11 cellular contexts compared by ENCODE assay signal in genomic region chr6:145895802-145896201, GRCh38.
DNase-seq lines count a peak whose midpoint lies in the region; ATAC-seq and TF ChIP-seq lines count a peak whose summit lies in the region.
"Had no signal": no experiment of that assay in that cellular context is flagged by ENCODE, and none has a peak within 500 bp of the region (broad histone marks: within the 10 kb centered on the region; RNA-seq: fewer than 3 reads in every experiment).

No MANE protein-coding gene starts in this region.

- in situ Hi-C loops in IMR-90 (cut with MboI; ENCODE audit: low sequenced_read_pairs) (loop anchor here (25.0 kb wide), 1 partner anchor 159 kb away; the partner anchor contains the start of gene EPM2A), HAP-1 (cut with MboI; ENCODE audit: low sequenced_read_pairs) (no loop called here)

- H2BK15ac ChIP-seq in IMR-90 (ENCODE audit: low read depth, low read length) = no peak overlapping the region

- H2AFZ ChIP-seq in IMR-90 (replicated peaks; ENCODE audit: low read length, poor library complexity) = no peak overlapping the region

- DNase-seq in BJ (ENCODE audit: low read depth) (no peak), IMR-90 (peak; percentile 28), kidney epithelial cell (ENCODE audit: low read depth) (no peak), HAP-1 (ENCODE audit: low spot score in 2 of 2) (no peak), amygdala (lab: John Stamatoyannopoulos, UW) (no peak)
- DNase-seq: activated CD4-positive, alpha-beta memory T cell treated with anti-CD3 and anti-CD28 coated beads, Interleukin-2, amount 10 ng/mL, durations not matched to agents 7 days and 5 days; GDM1; naive B cell; NCI-H2227 treated with DMSO at 0.1 percent for 48 hours had no signal

- H3K27ac ChIP-seq in IMR-90 (ENCODE audit: insufficient read depth, low read length) (no peak overlapping the region), VCaP (no peak overlapping the region)

- H3K4me3 ChIP-seq in BJ (ENCODE audit: low read depth, low read length) (no peak overlapping the region), IMR-90 (ENCODE audit: insufficient read depth, low read depth, low read length) (no peak overlapping the region), kidney epithelial cell (ENCODE audit: low read depth, low read length) (no peak overlapping the region), HAP-1 (no peak overlapping the region)

- H3K9ac ChIP-seq in IMR-90 (ENCODE audit: low read depth, low read length) = no peak overlapping the region

- H4K5ac ChIP-seq in IMR-90 (ENCODE audit: low read depth, low read length) = no peak overlapping the region

- no peak overlapping the region for H4K8ac ChIP-seq in IMR-90 (ENCODE audit: low read depth in 2 of 2, low read length in 2 of 2)

- TF ChIP-seq RAD21 in IMR-90 (IDR thresholded peaks at IDR 0.05; ENCODE audit: low read length) = no peak

- no peak overlapping the region for H2AK5ac ChIP-seq in IMR-90 (ENCODE audit: low read depth, low read length)

- H3K56ac ChIP-seq in IMR-90 (ENCODE audit: extremely low read depth, insufficient read depth, low read length) = no peak overlapping the region

- H3K23ac ChIP-seq in IMR-90 (ENCODE audit: low read depth, low read length) = no peak overlapping the region

- TF ChIP-seq POLR2A in IMR-90 (IDR thresholded peaks at IDR 0.05; ENCODE audit: low read depth, low read length) = no peak

- no peak overlapping the region for H2BK20ac ChIP-seq in IMR-90 (ENCODE audit: low read depth, low read length)

- POLR2A ChIA-PET in BJ (lab: Charles Lee) = no interaction called here
- POLR2A ChIA-PET in IMR-90 (lab: Charles Lee; ENCODE audit: unreplicated experiment) = no interaction called here

- intact Hi-C loops in IMR-90 (cut with micrococcal nuclease) = no loop called here

- H3K9me3 ChIP-seq in IMR-90 (ENCODE audit: control insufficient read depth, insufficient read depth, low read length) (peaks cover 4% of the 10 kb centered on the region; the same call in 1 of the 2 replicates), HAP-1 (no peaks in the 10 kb centered on the region)

- H2BK5ac ChIP-seq in IMR-90 (ENCODE audit: low read depth, low read length, poor library complexity, severe bottlenecking) = no peak overlapping the region

- 0 out of 2 replicates have a peak, but pooled peaks cover 3% of the 10 kb centered on the region for H4K20me1 ChIP-seq in IMR-90 (ENCODE audit: insufficient read depth, low read length)

- BruUV-seq in IMR-90 (replicated peaks; lab: Mats Ljungman, UMichigan) = no TSS peak

- no peak overlapping the region for H3K4ac ChIP-seq in IMR-90 (ENCODE audit: low read depth, low read length)

- H3K14ac ChIP-seq in IMR-90 (replicated peaks; ENCODE audit: low read depth, low read length) = no peak overlapping the region

- H4K91ac ChIP-seq in IMR-90 (ENCODE audit: insufficient read depth, low read depth, low read length) = no peak overlapping the region

- H2AK9ac ChIP-seq in IMR-90 (replicated peaks; ENCODE audit: low read depth, low read length, poor library complexity) = no peak overlapping the region

- no peak overlapping the region for H3K4me2 ChIP-seq in IMR-90 (ENCODE audit: low read depth, low read length)

- no peak overlapping the region for H3K18ac ChIP-seq in IMR-90 (ENCODE audit: low read depth, low read length)

- TF ChIP-seq CTCF in BJ (IDR thresholded peaks at IDR 0.05; ENCODE audit: insufficient read depth, low read depth, low read length) (peak; percentile 31; the same call in 1 of the 2 replicates), IMR-90 (conservative IDR thresholded peaks at IDR 0.05; ENCODE audit: low read depth, low read length) (peak; percentile 37), VCaP (conservative IDR thresholded peaks at IDR 0.05) (peak; percentile 54), kidney epithelial cell (IDR thresholded peaks at IDR 0.05; ENCODE audit: insufficient read depth, low read length, poor library complexity, severe bottlenecking) (peak; percentile 10)

- CTCF ChIA-PET in BJ (lab: Yijun Ruan, JAX) (no interaction called here), IMR-90 (lab: Yijun Ruan, JAX) (no interaction called here)

- peaks cover 2% of the 10 kb centered on the region; the same call in 1 of the 2 replicates for H3K9me1 ChIP-seq in IMR-90 (ENCODE audit: insufficient read depth, low read length)

- dilution Hi-C loops in IMR-90 (cut with HindIII; ENCODE audit: low sequenced_read_pairs, unreplicated experiment) = no loop called here

- no peak for ATAC-seq in IMR-90 (ENCODE audit: low read depth)
- no peak for ATAC-seq in GM21515 (IDR thresholded peaks at IDR 0.05; ENCODE audit: unreplicated experiment)

- H3K4me1 ChIP-seq in IMR-90 (ENCODE audit: control insufficient read depth, insufficient read depth, low read length) = peaks cover 2% of the 10 kb centered on the region
- no peaks in the 10 kb centered on the region for H3K4me1 ChIP-seq in HAP-1

- H3K36me3 ChIP-seq in BJ (ENCODE audit: control insufficient read depth, insufficient read depth, low read length) (no peaks in the 10 kb centered on the region), IMR-90 (ENCODE audit: control insufficient read depth, insufficient read depth, low read length) (peaks cover 9% of the 10 kb centered on the region), kidney epithelial cell (ENCODE audit: control insufficient read depth, insufficient read depth, low read length) (no peaks in the 10 kb centered on the region), HAP-1 (replicated peaks) (peaks cover 5% of the 10 kb centered on the region; the same call in 1 of the 2 replicates)

- no CpG with 5 or more reads among the region's 1 CpG for WGBS in IMR-90 (ENCODE audit: extremely low coverage in 2 of 2, insufficient read length in 1 of 2), 2 experiments

- no peak overlapping the region for H2BK120ac ChIP-seq in IMR-90 (ENCODE audit: low read depth, low read length)

- H3K27me3 ChIP-seq in BJ (ENCODE audit: control insufficient read depth, insufficient read depth, low read length) (no peaks in the 10 kb centered on the region), IMR-90 (ENCODE audit: control insufficient read depth, insufficient read depth, low read length) (no peaks in the 10 kb centered on the region), kidney epithelial cell (ENCODE audit: control insufficient read depth, insufficient read depth, low read length) (no peaks in the 10 kb centered on the region), HAP-1 (ENCODE audit: low read depth) (no peaks in the 10 kb centered on the region)

- peaks cover 4 to 5% of the 10 kb centered on the region in 2 experiments; a peak in 2 of 4 replicates for H3K79me1 ChIP-seq in IMR-90 (ENCODE audit: low read depth in 1 of 2, low read length in 2 of 2)

TF ChIP-seq in IMR-90, 13 proteins besides CTCF, POLR2A, EP300 and RAD21:
- TF ChIP-seq BHLHE40 (IDR thresholded peaks at IDR 0.05; ENCODE audit: low read depth, low read length) (no peak), SMC3 (IDR thresholded peaks at IDR 0.05; ENCODE audit: low read depth, low read length) (peak; percentile 15; the same call in 1 of the 2 replicates)
